Comparison of ENCODE assay signal across 10 cellular contexts in the genomic region with DNA sequence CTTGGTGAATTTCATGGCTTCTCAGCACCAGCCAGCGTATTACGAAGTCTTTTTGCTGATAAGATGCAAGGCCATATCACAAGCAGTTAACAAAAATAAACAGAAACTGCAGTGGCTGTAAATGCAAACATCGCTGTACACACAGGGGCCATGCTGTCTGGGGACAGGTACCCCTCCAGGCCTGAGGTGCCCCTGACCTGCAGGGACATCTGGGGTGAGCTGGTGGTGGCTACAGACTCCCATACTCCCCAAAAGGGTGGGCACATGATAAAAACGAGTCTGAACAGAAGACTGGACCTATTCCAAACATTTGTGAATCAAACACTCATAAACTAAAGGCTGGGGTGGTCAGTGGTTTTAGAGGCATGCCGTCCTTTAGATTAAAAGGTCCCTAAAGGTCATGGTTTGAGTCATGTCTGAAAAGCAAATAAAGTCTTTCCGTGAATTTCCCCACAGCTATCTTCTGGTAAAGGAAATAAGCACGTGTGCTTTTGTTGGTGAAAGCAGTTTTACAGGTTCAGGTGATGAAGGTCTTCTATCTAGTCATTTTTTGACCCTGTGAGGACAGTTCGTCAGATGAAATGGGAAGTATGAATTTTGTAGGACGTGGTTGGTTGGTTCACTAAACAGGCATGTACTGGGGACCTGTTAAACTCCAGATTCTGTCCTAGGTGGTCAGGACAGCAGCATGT. TPM values are rescaled to one million over a fixed set of nuclear protein-coding genes. Genes with fewer than 3 reads are reported as not detected.
A peak's percentile ranks its signal among the peaks of the same experiment; 100 is the strongest.
DNase-seq lines count a peak whose midpoint lies in the region; ATAC-seq, FAIRE-seq and TF ChIP-seq lines count a peak whose summit lies in the region.
"Had no signal": no experiment of that assay in that cellular context is flagged by ENCODE, and none has a peak within 500 bp of the region (broad histone marks: within the 10 kb centered on the region; RNA-seq: fewer than 3 reads in every experiment).

No MANE protein-coding gene starts in this region.

- peak overlapping the region; percentile 88 for H3K27ac Mint-ChIP-seq in activated naive CD8-positive, alpha-beta T cell treated with anti-CD3 and anti-CD28 coated beads, Interleukin-2, amount 50 U/mL, for 24 hours

- H3K27me3 Mint-ChIP-seq in activated naive CD8-positive, alpha-beta T cell treated with anti-CD3 and anti-CD28 coated beads, Interleukin-2, amount 50 U/mL, for 24 hours, result no peaks in the 10 kb centered on the region

- TF ChIP-seq CTCF in prostate gland (IDR thresholded peaks at IDR 0.05), result no peak
- no peak for TF ChIP-seq CTCF in right atrium auricular region (IDR thresholded peaks at IDR 0.05)

- intact Hi-C loops in prostate gland (cut with DNase I), result no loop called here

- peak overlapping the region; percentile 44 for H3K4me3 Mint-ChIP-seq in activated naive CD8-positive, alpha-beta T cell treated with anti-CD3 and anti-CD28 coated beads, Interleukin-2, amount 50 U/mL, for 24 hours

- peaks cover 8% of the 10 kb centered on the region for H3K36me3 Mint-ChIP-seq in activated naive CD8-positive, alpha-beta T cell treated with anti-CD3 and anti-CD28 coated beads, Interleukin-2, amount 50 U/mL, for 24 hours (ENCODE audit: low read depth)

- peak; percentile 53 for ATAC-seq in HG03159 (IDR thresholded peaks at IDR 0.05; ENCODE audit: unreplicated experiment)
- ATAC-seq in activated naive CD8-positive, alpha-beta T cell treated with anti-CD3 and anti-CD28 coated beads, Interleukin-2, amount 50 U/mL, for 24 hours, result peak; percentile 37

- peak; percentile 78 for FAIRE-seq in GM18507 (lab: Jason Lieb, UNC)

- H3K9me3 Mint-ChIP-seq in activated naive CD8-positive, alpha-beta T cell treated with anti-CD3 and anti-CD28 coated beads, Interleukin-2, amount 50 U/mL, for 24 hours, result no peaks in the 10 kb centered on the region

- H3K27me3 ChIP-seq in prostate gland (replicated peaks; ENCODE audit: insufficient read depth) (no peaks in the 10 kb centered on the region), right atrium auricular region (no peaks in the 10 kb centered on the region)
- H3K27me3 ChIP-seq: neutrophil had no signal

- TF ChIP-seq POLR2A in prostate gland (IDR thresholded peaks at IDR 0.05), result no peak

- 62% methylated on average over 9 of the region's 9 CpGs for WGBS in prostate gland

- H3K4me1 Mint-ChIP-seq in activated naive CD8-positive, alpha-beta T cell treated with anti-CD3 and anti-CD28 coated beads, Interleukin-2, amount 50 U/mL, for 24 hours, result peaks cover 87% of the 10 kb centered on the region

- no peaks in the 10 kb centered on the region for H3K9me3 ChIP-seq in prostate gland
- H3K9me3 ChIP-seq in right atrium auricular region, result no peaks in the 10 kb centered on the region
- H3K9me3 ChIP-seq: neutrophil had no signal

- no peaks in the 10 kb centered on the region for H3K4me1 ChIP-seq in prostate gland (replicated peaks)
- peaks cover 0 to 9% of the 10 kb centered on the region in 2 donors for H3K4me1 ChIP-seq in right atrium auricular region

- peak overlapping the region; percentile 10 to 70 for H3K27ac ChIP-seq in prostate gland
- H3K27ac ChIP-seq in right atrium auricular region, result no peak overlapping the region
- H3K27ac ChIP-seq: neutrophil had no signal

- H3K4me3 ChIP-seq in prostate gland (no peak overlapping the region), right atrium auricular region (no peak overlapping the region)

- H3K36me3 ChIP-seq in prostate gland (no peaks in the 10 kb centered on the region), right atrium auricular region (no peaks in the 10 kb centered on the region)
- H3K36me3 ChIP-seq: neutrophil had no signal

- DNase-seq in GM18507 (ENCODE audit: extremely low spot score, insufficient read length, low read depth) (no peak), prostate gland (ENCODE audit: low spot score) (no peak), DMS79 treated with DMSO at 0.1 percent for 48 hours (lab: John Stamatoyannopoulos, UW) (no peak), NCI-H146 (lab: John Stamatoyannopoulos, UW) (no peak), right atrium auricular region (ENCODE audit: low spot score) (no peak), NCI-H187 (lab: John Stamatoyannopoulos, UW) (no peak)
- peak; percentile 15 for DNase-seq in activated naive CD8-positive, alpha-beta T cell treated with anti-CD3 and anti-CD28 coated beads, Interleukin-2, amount 50 U/mL, for 24 hours
- DNase-seq: NCI-H526 had no signal

RNA-seq across cellular contexts. Expression of a gene that starts 36.8 kb away (rescaled TPM):
- total RNA-seq in prostate gland (10 to 100 TPM; 31.2 to 40.0 TPM), right atrium auricular region (10 to 100 TPM in 1 of 2 donors, 1 to 10 TPM in 1; 4.2 to 10.3 TPM)

Comparison
In these comparisons a context has a peak if more than half of its experiments do, and no peak if none do; other contexts are left out.
1. H3K27ac ChIP-seq: peak in prostate gland (2 of 2); none in right atrium auricular region (0 of 2).